ENCODE assay signal across 9 cellular contexts in genomic region chr1:87902830-87903614, GRCh38.
DNase-seq lines count a peak whose midpoint lies in the region; ATAC-seq and TF ChIP-seq lines count a peak whose summit lies in the region.
"Had no signal": no experiment of that assay in that cellular context is flagged by ENCODE, and none has a peak within 500 bp of the region (broad histone marks: within the 10 kb centered on the region; RNA-seq: fewer than 3 reads in every experiment).

No MANE protein-coding gene starts in this region.

- no peak for TF ChIP-seq CTCF in dorsolateral prefrontal cortex (IDR thresholded peaks at IDR 0.05 in 54 of 56, conservative IDR thresholded peaks at IDR 0.05 in 2 of 56; ENCODE audit: low read depth in 1 of 56, partially characterized antibody in 56 of 56)

- no peaks in the 10 kb centered on the region for H3K36me3 ChIP-seq in effector memory CD4-positive, alpha-beta T cell (ENCODE audit: control insufficient read depth, insufficient read depth, low read length)

- no peaks in the 10 kb centered on the region for H3K27me3 ChIP-seq in dorsolateral prefrontal cortex
- H3K27me3 ChIP-seq in effector memory CD4-positive, alpha-beta T cell (replicated peaks; ENCODE audit: control insufficient read depth, insufficient read depth, low read length, poor library complexity, severe bottlenecking): no peaks in the 10 kb centered on the region

- no peak overlapping the region for H3K27ac ChIP-seq in dorsolateral prefrontal cortex
- no peak overlapping the region for H3K27ac ChIP-seq in effector memory CD4-positive, alpha-beta T cell (ENCODE audit: insufficient read depth, low read length, poor library complexity, severe bottlenecking)

- intact Hi-C loops in dorsolateral prefrontal cortex (cut with DNase I): no loop called here

- ATAC-seq in GM21576 (IDR thresholded peaks at IDR 0.05; ENCODE audit: unreplicated experiment) (peak; percentile 50), HG03045 (IDR thresholded peaks at IDR 0.05; ENCODE audit: unreplicated experiment) (no peak), HG03196 (IDR thresholded peaks at IDR 0.05; ENCODE audit: unreplicated experiment) (no peak)

- DNase-seq in AG20443 (ENCODE audit: low spot score) (peak; percentile 12), OCI-M1 (lab: John Stamatoyannopoulos, UW) (peak; percentile 88), hepatic stellate cell (ENCODE audit: low spot score) (peak; percentile 11), dorsolateral prefrontal cortex (no peak)
- DNase-seq in effector memory CD4-positive, alpha-beta T cell: no peak
- DNase-seq: CD4-positive, alpha-beta T cell had no signal

- H3K9me3 ChIP-seq in effector memory CD4-positive, alpha-beta T cell (ENCODE audit: control insufficient read depth, low read length): no peaks in the 10 kb centered on the region

- H3K4me3 ChIP-seq in dorsolateral prefrontal cortex: no peak overlapping the region
- H3K4me3 ChIP-seq in effector memory CD4-positive, alpha-beta T cell (ENCODE audit: insufficient read depth, low read depth, low read length, poor library complexity, severe bottlenecking): no peak overlapping the region

- H3K4me1 ChIP-seq in effector memory CD4-positive, alpha-beta T cell (ENCODE audit: control insufficient read depth, insufficient read depth, low read length, poor library complexity, severe bottlenecking): no peaks in the 10 kb centered on the region

Comparison
In these comparisons a context has a peak if more than half of its experiments do, and no peak if none do; other contexts are left out.
1. DNase-seq: peak in AG20443 (single experiment), OCI-M1 (single experiment) and hepatic stellate cell (single experiment); none in dorsolateral prefrontal cortex (0 of 10) and effector memory CD4-positive, alpha-beta T cell (0 of 3).